Comparison of ENCODE assay signal across 3 cellular contexts in the genomic region with DNA sequence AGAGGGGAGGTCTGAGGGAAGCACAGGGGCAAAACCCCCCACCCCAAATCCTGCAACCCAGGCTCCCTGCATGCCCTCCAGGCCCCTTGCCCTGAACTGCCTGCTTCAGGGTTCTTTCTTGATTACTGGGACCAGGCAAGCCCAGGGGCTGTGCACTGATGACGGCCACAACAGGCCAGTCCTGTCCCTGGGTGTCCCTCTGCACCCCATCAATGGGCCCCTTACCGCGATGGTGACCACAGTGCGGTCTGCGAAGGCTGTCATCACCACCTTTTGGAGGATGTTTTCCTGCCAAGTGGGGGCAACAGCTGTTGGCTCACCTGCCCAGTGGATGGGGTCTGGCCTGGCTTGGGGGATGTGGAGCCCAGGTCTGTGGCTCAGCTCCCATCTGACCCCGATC.
TF ChIP-seq lines count a peak whose summit lies in the region.

No MANE protein-coding gene starts in this region.

TF ChIP-seq in SK-N-SH, 30 proteins besides CTCF, POLR2A, EP300 and RAD21 (continues in another document):
- TF ChIP-seq, protein P1, sequence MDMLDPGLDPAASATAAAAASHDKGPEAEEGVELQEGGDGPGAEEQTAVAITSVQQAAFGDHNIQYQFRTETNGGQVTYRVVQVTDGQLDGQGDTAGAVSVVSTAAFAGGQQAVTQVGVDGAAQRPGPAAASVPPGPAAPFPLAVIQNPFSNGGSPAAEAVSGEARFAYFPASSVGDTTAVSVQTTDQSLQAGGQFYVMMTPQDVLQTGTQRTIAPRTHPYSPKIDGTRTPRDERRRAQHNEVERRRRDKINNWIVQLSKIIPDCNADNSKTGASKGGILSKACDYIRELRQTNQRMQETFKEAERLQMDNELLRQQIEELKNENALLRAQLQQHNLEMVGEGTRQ (IDR thresholded peaks at IDR 0.05; ENCODE audit: borderline replicate concordance, low read depth, low read length), result no peak
- TF ChIP-seq, protein P2, sequence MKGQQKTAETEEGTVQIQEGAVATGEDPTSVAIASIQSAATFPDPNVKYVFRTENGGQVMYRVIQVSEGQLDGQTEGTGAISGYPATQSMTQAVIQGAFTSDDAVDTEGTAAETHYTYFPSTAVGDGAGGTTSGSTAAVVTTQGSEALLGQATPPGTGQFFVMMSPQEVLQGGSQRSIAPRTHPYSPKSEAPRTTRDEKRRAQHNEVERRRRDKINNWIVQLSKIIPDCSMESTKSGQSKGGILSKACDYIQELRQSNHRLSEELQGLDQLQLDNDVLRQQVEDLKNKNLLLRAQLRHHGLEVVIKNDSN (IDR thresholded peaks at IDR 0.05; ENCODE audit: borderline replicate concordance, low read depth), result no peak
- TF ChIP-seq RXRA (IDR thresholded peaks at IDR 0.05; ENCODE audit: borderline replicate concordance, low read depth), result no peak
- no peak for TF ChIP-seq ELF1 (IDR thresholded peaks at IDR 0.05)
- TF ChIP-seq, protein P3, sequence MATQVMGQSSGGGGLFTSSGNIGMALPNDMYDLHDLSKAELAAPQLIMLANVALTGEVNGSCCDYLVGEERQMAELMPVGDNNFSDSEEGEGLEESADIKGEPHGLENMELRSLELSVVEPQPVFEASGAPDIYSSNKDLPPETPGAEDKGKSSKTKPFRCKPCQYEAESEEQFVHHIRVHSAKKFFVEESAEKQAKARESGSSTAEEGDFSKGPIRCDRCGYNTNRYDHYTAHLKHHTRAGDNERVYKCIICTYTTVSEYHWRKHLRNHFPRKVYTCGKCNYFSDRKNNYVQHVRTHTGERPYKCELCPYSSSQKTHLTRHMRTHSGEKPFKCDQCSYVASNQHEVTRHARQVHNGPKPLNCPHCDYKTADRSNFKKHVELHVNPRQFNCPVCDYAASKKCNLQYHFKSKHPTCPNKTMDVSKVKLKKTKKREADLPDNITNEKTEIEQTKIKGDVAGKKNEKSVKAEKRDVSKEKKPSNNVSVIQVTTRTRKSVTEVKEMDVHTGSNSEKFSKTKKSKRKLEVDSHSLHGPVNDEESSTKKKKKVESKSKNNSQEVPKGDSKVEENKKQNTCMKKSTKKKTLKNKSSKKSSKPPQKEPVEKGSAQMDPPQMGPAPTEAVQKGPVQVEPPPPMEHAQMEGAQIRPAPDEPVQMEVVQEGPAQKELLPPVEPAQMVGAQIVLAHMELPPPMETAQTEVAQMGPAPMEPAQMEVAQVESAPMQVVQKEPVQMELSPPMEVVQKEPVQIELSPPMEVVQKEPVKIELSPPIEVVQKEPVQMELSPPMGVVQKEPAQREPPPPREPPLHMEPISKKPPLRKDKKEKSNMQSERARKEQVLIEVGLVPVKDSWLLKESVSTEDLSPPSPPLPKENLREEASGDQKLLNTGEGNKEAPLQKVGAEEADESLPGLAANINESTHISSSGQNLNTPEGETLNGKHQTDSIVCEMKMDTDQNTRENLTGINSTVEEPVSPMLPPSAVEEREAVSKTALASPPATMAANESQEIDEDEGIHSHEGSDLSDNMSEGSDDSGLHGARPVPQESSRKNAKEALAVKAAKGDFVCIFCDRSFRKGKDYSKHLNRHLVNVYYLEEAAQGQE (IDR thresholded peaks at IDR 0.05; ENCODE audit: low read depth, low read length), result no peak
- no peak for TF ChIP-seq NRF1 (IDR thresholded peaks at IDR 0.05; ENCODE audit: low read depth, low read length)
- TF ChIP-seq, protein P4, sequence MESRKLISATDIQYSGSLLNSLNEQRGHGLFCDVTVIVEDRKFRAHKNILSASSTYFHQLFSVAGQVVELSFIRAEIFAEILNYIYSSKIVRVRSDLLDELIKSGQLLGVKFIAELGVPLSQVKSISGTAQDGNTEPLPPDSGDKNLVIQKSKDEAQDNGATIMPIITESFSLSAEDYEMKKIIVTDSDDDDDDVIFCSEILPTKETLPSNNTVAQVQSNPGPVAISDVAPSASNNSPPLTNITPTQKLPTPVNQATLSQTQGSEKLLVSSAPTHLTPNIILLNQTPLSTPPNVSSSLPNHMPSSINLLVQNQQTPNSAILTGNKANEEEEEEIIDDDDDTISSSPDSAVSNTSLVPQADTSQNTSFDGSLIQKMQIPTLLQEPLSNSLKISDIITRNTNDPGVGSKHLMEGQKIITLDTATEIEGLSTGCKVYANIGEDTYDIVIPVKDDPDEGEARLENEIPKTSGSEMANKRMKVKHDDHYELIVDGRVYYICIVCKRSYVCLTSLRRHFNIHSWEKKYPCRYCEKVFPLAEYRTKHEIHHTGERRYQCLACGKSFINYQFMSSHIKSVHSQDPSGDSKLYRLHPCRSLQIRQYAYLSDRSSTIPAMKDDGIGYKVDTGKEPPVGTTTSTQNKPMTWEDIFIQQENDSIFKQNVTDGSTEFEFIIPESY (IDR thresholded peaks at IDR 0.05; ENCODE audit: borderline replicate concordance, low read depth), result no peak
- TF ChIP-seq JUND (IDR thresholded peaks at IDR 0.05), result no peak
- no peak for TF ChIP-seq TEAD4 (IDR thresholded peaks at IDR 0.05; ENCODE audit: borderline replicate concordance, insufficient read depth)
- no peak for TF ChIP-seq SIN3A (IDR thresholded peaks at IDR 0.05; ENCODE audit: borderline replicate concordance, low read depth, low read length)

TF ChIP-seq in SK-N-SH treated with all-trans-retinoic acid at 6 μM for 48 hours, 23 proteins besides CTCF, POLR2A, EP300 and RAD21 (continues in another document):
- no peak for TF ChIP-seq TOX (CRISPR knock-in tag; IDR thresholded peaks at IDR 0.05; ENCODE audit: borderline replicate concordance)
- TF ChIP-seq, protein P5, sequence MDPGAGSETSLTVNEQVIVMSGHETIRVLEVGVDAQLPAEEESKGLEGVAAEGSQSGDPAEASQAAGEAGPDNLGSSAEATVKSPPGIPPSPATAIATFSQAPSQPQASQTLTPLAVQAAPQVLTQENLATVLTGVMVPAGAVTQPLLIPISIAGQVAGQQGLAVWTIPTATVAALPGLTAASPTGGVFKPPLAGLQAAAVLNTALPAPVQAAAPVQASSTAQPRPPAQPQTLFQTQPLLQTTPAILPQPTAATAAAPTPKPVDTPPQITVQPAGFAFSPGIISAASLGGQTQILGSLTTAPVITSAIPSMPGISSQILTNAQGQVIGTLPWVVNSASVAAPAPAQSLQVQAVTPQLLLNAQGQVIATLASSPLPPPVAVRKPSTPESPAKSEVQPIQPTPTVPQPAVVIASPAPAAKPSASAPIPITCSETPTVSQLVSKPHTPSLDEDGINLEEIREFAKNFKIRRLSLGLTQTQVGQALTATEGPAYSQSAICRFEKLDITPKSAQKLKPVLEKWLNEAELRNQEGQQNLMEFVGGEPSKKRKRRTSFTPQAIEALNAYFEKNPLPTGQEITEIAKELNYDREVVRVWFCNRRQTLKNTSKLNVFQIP (CRISPR knock-in tag; IDR thresholded peaks at IDR 0.05; ENCODE audit: borderline replicate concordance, low read depth), result no peak
- no peak for TF ChIP-seq GLIS3 (CRISPR knock-in tag; IDR thresholded peaks at IDR 0.05)
- no peak for TF ChIP-seq ZFP30 (CRISPR knock-in tag; IDR thresholded peaks at IDR 0.05)
- TF ChIP-seq RARB (CRISPR knock-in tag; IDR thresholded peaks at IDR 0.05), result no peak
- no peak for TF ChIP-seq ESRRG (CRISPR knock-in tag; IDR thresholded peaks at IDR 0.05)
- TF ChIP-seq, protein P6, sequence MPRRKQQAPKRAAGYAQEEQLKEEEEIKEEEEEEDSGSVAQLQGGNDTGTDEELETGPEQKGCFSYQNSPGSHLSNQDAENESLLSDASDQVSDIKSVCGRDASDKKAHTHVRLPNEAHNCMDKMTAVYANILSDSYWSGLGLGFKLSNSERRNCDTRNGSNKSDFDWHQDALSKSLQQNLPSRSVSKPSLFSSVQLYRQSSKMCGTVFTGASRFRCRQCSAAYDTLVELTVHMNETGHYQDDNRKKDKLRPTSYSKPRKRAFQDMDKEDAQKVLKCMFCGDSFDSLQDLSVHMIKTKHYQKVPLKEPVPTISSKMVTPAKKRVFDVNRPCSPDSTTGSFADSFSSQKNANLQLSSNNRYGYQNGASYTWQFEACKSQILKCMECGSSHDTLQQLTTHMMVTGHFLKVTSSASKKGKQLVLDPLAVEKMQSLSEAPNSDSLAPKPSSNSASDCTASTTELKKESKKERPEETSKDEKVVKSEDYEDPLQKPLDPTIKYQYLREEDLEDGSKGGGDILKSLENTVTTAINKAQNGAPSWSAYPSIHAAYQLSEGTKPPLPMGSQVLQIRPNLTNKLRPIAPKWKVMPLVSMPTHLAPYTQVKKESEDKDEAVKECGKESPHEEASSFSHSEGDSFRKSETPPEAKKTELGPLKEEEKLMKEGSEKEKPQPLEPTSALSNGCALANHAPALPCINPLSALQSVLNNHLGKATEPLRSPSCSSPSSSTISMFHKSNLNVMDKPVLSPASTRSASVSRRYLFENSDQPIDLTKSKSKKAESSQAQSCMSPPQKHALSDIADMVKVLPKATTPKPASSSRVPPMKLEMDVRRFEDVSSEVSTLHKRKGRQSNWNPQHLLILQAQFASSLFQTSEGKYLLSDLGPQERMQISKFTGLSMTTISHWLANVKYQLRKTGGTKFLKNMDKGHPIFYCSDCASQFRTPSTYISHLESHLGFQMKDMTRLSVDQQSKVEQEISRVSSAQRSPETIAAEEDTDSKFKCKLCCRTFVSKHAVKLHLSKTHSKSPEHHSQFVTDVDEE (CRISPR knock-in tag; IDR thresholded peaks at IDR 0.05), result no peak
- no peak for TF ChIP-seq ARNTL (CRISPR knock-in tag; IDR thresholded peaks at IDR 0.05; ENCODE audit: borderline replicate concordance, low read depth)
- no peak for TF ChIP-seq CSDC2 (CRISPR knock-in tag; IDR thresholded peaks at IDR 0.05)
- no peak for TF ChIP-seq ZC3H10 (CRISPR knock-in tag; IDR thresholded peaks at IDR 0.05)
- TF ChIP-seq, protein P7, sequence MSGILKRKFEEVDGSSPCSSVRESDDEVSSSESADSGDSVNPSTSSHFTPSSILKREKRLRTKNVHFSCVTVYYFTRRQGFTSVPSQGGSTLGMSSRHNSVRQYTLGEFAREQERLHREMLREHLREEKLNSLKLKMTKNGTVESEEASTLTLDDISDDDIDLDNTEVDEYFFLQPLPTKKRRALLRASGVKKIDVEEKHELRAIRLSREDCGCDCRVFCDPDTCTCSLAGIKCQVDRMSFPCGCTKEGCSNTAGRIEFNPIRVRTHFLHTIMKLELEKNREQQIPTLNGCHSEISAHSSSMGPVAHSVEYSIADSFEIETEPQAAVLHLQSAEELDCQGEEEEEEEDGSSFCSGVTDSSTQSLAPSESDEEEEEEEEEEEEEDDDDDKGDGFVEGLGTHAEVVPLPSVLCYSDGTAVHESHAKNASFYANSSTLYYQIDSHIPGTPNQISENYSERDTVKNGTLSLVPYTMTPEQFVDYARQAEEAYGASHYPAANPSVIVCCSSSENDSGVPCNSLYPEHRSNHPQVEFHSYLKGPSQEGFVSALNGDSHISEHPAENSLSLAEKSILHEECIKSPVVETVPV (CRISPR knock-in tag; IDR thresholded peaks at IDR 0.05), result no peak
- no peak for TF ChIP-seq SNAI2 (CRISPR knock-in tag; IDR thresholded peaks at IDR 0.05)

TF ChIP-seq in H1, 55 proteins besides CTCF, POLR2A, EP300 and RAD21:
- TF ChIP-seq SRF (IDR thresholded peaks at IDR 0.05; ENCODE audit: low read depth, low read length) (no peak), HDAC6 (IDR thresholded peaks at IDR 0.05; ENCODE audit: low read depth, low read length) (no peak), SP1 (IDR thresholded peaks at IDR 0.05; ENCODE audit: low read depth, low read length) (no peak), HDAC2 (IDR thresholded peaks at IDR 0.05; ENCODE audit: borderline replicate concordance in 1 of 2, low read depth in 2 of 2, low read length in 2 of 2) (no peak), BRCA1 (IDR thresholded peaks at IDR 0.05; ENCODE audit: low read depth, low read length) (no peak), CBX8 (IDR thresholded peaks at IDR 0.05; ENCODE audit: borderline replicate concordance, low read depth, low read length) (no peak), NRF1 (IDR thresholded peaks at IDR 0.05; ENCODE audit: low read depth, low read length) (no peak), BACH1 (IDR thresholded peaks at IDR 0.05; ENCODE audit: low read length) (no peak), ASH2L (IDR thresholded peaks at IDR 0.05; ENCODE audit: low read length) (no peak), YY1 (IDR thresholded peaks at IDR 0.05; ENCODE audit: low read depth, low read length) (no peak), SUZ12 (IDR thresholded peaks at IDR 0.05; ENCODE audit: low read length) (no peak), JUN (IDR thresholded peaks at IDR 0.05; ENCODE audit: low read depth, low read length) (no peak)
- TF ChIP-seq, protein P8, sequence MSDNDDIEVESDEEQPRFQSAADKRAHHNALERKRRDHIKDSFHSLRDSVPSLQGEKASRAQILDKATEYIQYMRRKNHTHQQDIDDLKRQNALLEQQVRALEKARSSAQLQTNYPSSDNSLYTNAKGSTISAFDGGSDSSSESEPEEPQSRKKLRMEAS (IDR thresholded peaks at IDR 0.05), result no peak
